ENCODE assay signal across 8 cellular contexts in genomic region chr9:34072868-34073590, GRCh38. TPM values are rescaled to one million over a fixed set of nuclear protein-coding genes. Genes with fewer than 3 reads are reported as not detected.
A peak's percentile ranks its signal among the peaks of the same experiment; 100 is the strongest.
DNase-seq lines count a peak whose midpoint lies in the region; ATAC-seq and TF ChIP-seq lines count a peak whose summit lies in the region.

No MANE protein-coding gene starts in this region.

- H3K9me3 ChIP-seq in neuron (ENCODE audit: low read length) = no peaks in the 10 kb centered on the region

- no peaks in the 10 kb centered on the region for H3K27me3 Mint-ChIP-seq in activated T-helper 17 cell treated with anti-CD3 and anti-CD28 coated beads, Interleukin-2, amount 50 U/mL, for 72 hours

- peak overlapping the region; percentile 40 for H3K27ac ChIP-seq in C4-2B

- DNase-seq in M059J (ENCODE audit: low read depth) = peak; percentile 86
- peak; percentile 96 for DNase-seq in epithelial cell of esophagus (ENCODE audit: low read depth)
- DNase-seq in Kasumi-1 (lab: John Stamatoyannopoulos, UW) = no peak
- DNase-seq in ecto neural progenitor cell (ENCODE audit: low spot score) = no peak

- peak overlapping the region; percentile 46 for H2AFZ ChIP-seq in neuron (ENCODE audit: low read depth, low read length)

- no peaks in the 10 kb centered on the region for H3K9me3 Mint-ChIP-seq in activated T-helper 17 cell treated with anti-CD3 and anti-CD28 coated beads, Interleukin-2, amount 50 U/mL, for 72 hours

- no peak for TF ChIP-seq CTCF in C4-2B (conservative IDR thresholded peaks at IDR 0.05)
- no peak for TF ChIP-seq CTCF in epithelial cell of esophagus (IDR thresholded peaks at IDR 0.05; ENCODE audit: insufficient read depth, low read depth, low read length, missing control alignments)

- no peaks in the 10 kb centered on the region for H3K36me3 ChIP-seq in neuron (ENCODE audit: insufficient read depth, low read length)

- no peak overlapping the region for H3K27ac Mint-ChIP-seq in activated T-helper 17 cell treated with anti-CD3 and anti-CD28 coated beads, Interleukin-2, amount 50 U/mL, for 72 hours

- no peaks in the 10 kb centered on the region for H3K27me3 ChIP-seq in neuron (ENCODE audit: insufficient read depth, low read length)

- no peak for ATAC-seq in activated T-helper 17 cell treated with anti-CD3 and anti-CD28 coated beads, Interleukin-2, amount 50 U/mL, for 72 hours (replicated peaks)
- no peak for ATAC-seq in HG03139 (IDR thresholded peaks at IDR 0.05; ENCODE audit: unreplicated experiment)

- H3K4me3 ChIP-seq in epithelial cell of esophagus (ENCODE audit: low read length) = no peak overlapping the region
- H3K4me3 ChIP-seq in neuron (ENCODE audit: low read length) = no peak overlapping the region

- no peaks in the 10 kb centered on the region for H3K36me3 Mint-ChIP-seq in activated T-helper 17 cell treated with anti-CD3 and anti-CD28 coated beads, Interleukin-2, amount 50 U/mL, for 72 hours (ENCODE audit: low read depth)

- H3K4me1 Mint-ChIP-seq in activated T-helper 17 cell treated with anti-CD3 and anti-CD28 coated beads, Interleukin-2, amount 50 U/mL, for 72 hours = peaks cover 3% of the 10 kb centered on the region

- no peak overlapping the region for H3K4me3 Mint-ChIP-seq in activated T-helper 17 cell treated with anti-CD3 and anti-CD28 coated beads, Interleukin-2, amount 50 U/mL, for 72 hours

- no peaks in the 10 kb centered on the region for H3K4me1 ChIP-seq in neuron (ENCODE audit: insufficient read depth, low read length)

RNA-seq across cellular contexts. Expression of gene UBAP2, which starts 24.3 kb away (rescaled TPM):
- 9.4 and 15.2 TPM in 2 replicates for total RNA-seq in M059J (2014; rRNA removed; shearing (Covaris generic))
- total RNA-seq in activated T-helper 17 cell treated with anti-CD3 and anti-CD28 coated beads, Interleukin-2, amount 50 U/mL, for 72 hours = 10 to 100 TPM; 45.7 to 57.0 TPM

RNA-seq across cellular contexts. Expression of gene DCAF12, which starts 53.5 kb away (rescaled TPM):
- 32.4 and 39.9 TPM in 2 replicates for total RNA-seq in M059J (2014; rRNA removed; shearing (Covaris generic))
- 10 to 100 TPM; 30.4 to 36.6 TPM for total RNA-seq in activated T-helper 17 cell treated with anti-CD3 and anti-CD28 coated beads, Interleukin-2, amount 50 U/mL, for 72 hours

Comparison
In these comparisons a context has a peak if more than half of its experiments do, and no peak if none do; other contexts are left out.
1. DNase-seq: peak in M059J (single experiment) and epithelial cell of esophagus (single experiment); none in Kasumi-1 (0 of 2) and ecto neural progenitor cell (single experiment).